Comparison of ENCODE assay signal across 21 cellular contexts in the genomic region with DNA sequence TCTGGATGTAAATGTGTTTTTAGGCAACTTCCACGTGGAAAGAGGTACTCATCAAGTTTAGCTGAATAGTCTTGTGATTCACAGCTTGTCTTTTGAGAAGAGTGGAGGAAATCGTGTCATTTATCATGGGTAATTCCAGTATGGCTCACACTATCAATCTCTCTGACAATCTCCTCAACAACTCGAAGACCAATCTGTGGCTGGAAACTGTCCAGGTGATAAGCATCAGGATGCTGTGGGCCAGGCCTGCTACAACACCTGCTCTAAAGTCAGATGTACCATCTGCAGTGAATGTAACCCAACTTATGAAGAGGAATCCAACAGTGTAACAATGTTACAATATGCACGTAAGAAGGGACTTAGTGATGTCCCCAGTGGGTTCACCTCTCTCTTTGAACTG.
"Had no signal": no experiment of that assay in that cellular context is flagged by ENCODE, and none has a peak within 500 bp of the region (broad histone marks: within the 10 kb centered on the region; RNA-seq: fewer than 3 reads in every experiment).

No MANE protein-coding gene starts in this region.

- H3K4me3 ChIP-seq: heart right ventricle, mucosa of descending colon, pancreas, testis, uterus had no signal

- ATAC-seq: heart right ventricle; left colon; mucosa of descending colon; pancreas; right cardiac atrium; stimulated activated memory B cell treated with anti-CD40 and anti-IgM and Interleukin-4, amounts not matched to agents 10 μg/mL and 1 μg/mL and 100 μg/mL, for 72 hours had no signal

- H3K27me3 ChIP-seq: heart right ventricle, pancreas, testis, uterus had no signal

- DNase-seq: activated CD4-positive, alpha-beta memory T cell treated with anti-CD3 and anti-CD28 coated beads for 36 hours; activated CD4-positive, alpha-beta T cell treated with anti-CD3 and anti-CD28 coated beads for 1 hour; activated gamma-delta T cell; activated naive CD4-positive, alpha-beta T cell treated with anti-CD3 and anti-CD28 coated beads, Interleukin-2, amount 50 U/mL, for 16 hours; aorta; caudate nucleus; effector CD4-positive, alpha-beta T cell; heart right ventricle; left colon; mesendoderm; mucosa of descending colon; nephron progenitor cell; pancreas; right cardiac atrium; stimulated activated CD4-positive, alpha-beta T cell treated with anti-CD3 and anti-CD28 coated beads, Interleukin-12 subunit alpha, Interleukin-12 subunit beta, amount 100 ng/mL, for 4 hours; stimulated activated CD4-positive, alpha-beta T cell treated with anti-CD3 and anti-CD28 coated beads, Interleukin-1b, Interleukin-23, amount 100 ng/mL, for 48 hours; T-helper 9 cell; testis; trophoblast cell; uterus had no signal

- H3K4me1 ChIP-seq: heart right ventricle, pancreas, testis, uterus had no signal

- H3K27ac ChIP-seq: heart right ventricle, pancreas, testis, uterus had no signal

- H3K36me3 ChIP-seq: heart right ventricle, pancreas, uterus had no signal

- H3K9me3 ChIP-seq: heart right ventricle, mucosa of descending colon, pancreas, testis, uterus had no signal
